ENCODE assay signal across 8 cellular contexts in the genomic region with DNA sequence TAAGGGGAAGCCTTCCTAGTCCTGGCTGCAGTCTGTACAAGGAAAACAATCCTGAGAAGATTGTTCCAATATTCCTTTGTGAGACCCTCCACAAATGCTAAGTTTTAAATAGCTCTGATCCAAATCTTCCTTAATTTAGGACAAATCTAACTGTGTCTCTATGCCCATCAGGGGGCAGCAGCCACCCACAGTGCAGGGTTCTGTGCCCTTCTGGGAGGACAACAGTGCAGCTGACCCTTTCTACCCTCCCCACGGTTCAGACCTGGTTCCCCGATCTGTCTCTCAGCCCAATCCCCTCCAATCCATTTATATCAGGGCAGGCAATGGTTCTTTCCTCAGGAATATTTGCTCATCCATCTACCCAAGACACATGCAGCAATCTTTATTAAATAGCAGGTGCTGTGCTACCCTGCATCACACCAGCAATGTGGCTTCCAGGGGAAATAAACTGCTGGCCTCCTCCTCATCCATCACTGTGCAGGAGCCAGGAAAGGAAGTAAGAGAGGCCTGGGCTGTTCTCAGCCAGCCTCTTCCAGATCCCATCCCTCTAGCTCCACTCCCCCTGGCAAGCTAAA. TPM values are rescaled to one million over a fixed set of nuclear protein-coding genes. Genes with fewer than 3 reads are reported as not detected.
DNase-seq lines count a peak whose midpoint lies in the region; ATAC-seq, FAIRE-seq and TF ChIP-seq lines count a peak whose summit lies in the region.

No MANE protein-coding gene starts in this region.

- ATAC-seq in A549 (peak; percentile 66 to 77; a peak in 5 of 6 replicates), gastroesophageal sphincter (no peak), GM19397 (IDR thresholded peaks at IDR 0.05; ENCODE audit: unreplicated experiment) (no peak)
- no peak for ATAC-seq in stimulated activated memory B cell treated with anti-CD40 and anti-IgM and Interleukin-4, amounts not matched to agents 10 μg/mL and 1 μg/mL and 100 μg/mL, for 72 hours

- no peak overlapping the region for H3K27ac Mint-ChIP-seq in activated T-cell treated with anti-CD3 and anti-CD28 coated beads, Interleukin-2, amount 50 U/mL, for 24 hours
- no peak overlapping the region for H3K27ac Mint-ChIP-seq in stimulated activated memory B cell treated with anti-CD40 and anti-IgM and Interleukin-4, amounts not matched to agents 10 μg/mL and 1 μg/mL and 100 μg/mL, for 72 hours

- peaks cover 8% of the 10 kb centered on the region for H3K27me3 Mint-ChIP-seq in activated T-cell treated with anti-CD3 and anti-CD28 coated beads, Interleukin-2, amount 50 U/mL, for 24 hours
- peaks cover 26% of the 10 kb centered on the region for H3K27me3 Mint-ChIP-seq in stimulated activated memory B cell treated with anti-CD40 and anti-IgM and Interleukin-4, amounts not matched to agents 10 μg/mL and 1 μg/mL and 100 μg/mL, for 72 hours

- 0% methylated on average over 2 of the region's 2 CpGs for WGBS in A549 (ENCODE audit: missing lambda C conversion rate)
- WGBS in gastroesophageal sphincter (ENCODE audit: low coverage in 1 of 2), 2 donors: 0 to 4% methylated on average over 2 of the region's 2 CpGs
- WGBS in prostate gland: 3% methylated on average over 2 of the region's 2 CpGs

- no peak overlapping the region for H3K4me3 ChIP-seq in A549
- H3K4me3 ChIP-seq in GM12864 (ENCODE audit: low read depth, low read length): no peak overlapping the region
- H3K4me3 ChIP-seq in gastroesophageal sphincter: no peak overlapping the region
- no peak overlapping the region for H3K4me3 ChIP-seq in prostate gland

- intact Hi-C loops in prostate gland (cut with DNase I): loop anchor here (2.0 kb wide), 1 partner anchor 39 kb away; no protein-coding TSS in a partner anchor

- DNase-seq in A549 (ENCODE audit: low read depth in 1 of 2, low spot score in 1 of 2) (peak; percentile 61 to 63), GM12864 (ENCODE audit: low read depth) (no peak), NCI-H69 (lab: John Stamatoyannopoulos, UW) (peak; percentile 42), prostate gland (ENCODE audit: low spot score) (no peak)
- peak; percentile 65 for DNase-seq in activated T-cell treated with anti-CD3 and anti-CD28 coated beads, Interleukin-2, amount 50 U/mL, for 24 hours

- no peaks in the 10 kb centered on the region for H3K36me3 ChIP-seq in gastroesophageal sphincter
- H3K36me3 ChIP-seq in prostate gland: no peaks in the 10 kb centered on the region

- CTCF ChIA-PET in A549 (lab: Yijun Ruan, JAX): interaction anchor here (0.6 to 13.5 kb wide), 32 partner anchors 9 to 1619 kb away, joined by 3 to 800 read pairs (median 5); partner anchors contain the start of gene PRRT4

- H3K4me1 ChIP-seq in A549 (peaks cover 5% of the 10 kb centered on the region; the same call in 2 of the 3 replicates), gastroesophageal sphincter (peaks cover 0 to 28% (median 13%) of the 10 kb centered on the region in 3 donors), prostate gland (replicated peaks) (peaks cover under 1% of the 10 kb centered on the region)

- FAIRE-seq in A549 (lab: Jason Lieb, UNC): no peak

- TF ChIP-seq CTCF in A549 (IDR thresholded peaks at IDR 0.05) (peak; percentile 87), GM12864 (IDR thresholded peaks at IDR 0.05; ENCODE audit: low read depth, low read length, missing control alignments) (peak; percentile 59), gastroesophageal sphincter (IDR thresholded peaks at IDR 0.05) (peak in 3 of 4 experiments; percentile 47 to 76 (median 58)), prostate gland (IDR thresholded peaks at IDR 0.05) (peak in 3 of 4 experiments; percentile 36 to 52 (median 44))

- no peaks in the 10 kb centered on the region for H3K9me3 Mint-ChIP-seq in activated T-cell treated with anti-CD3 and anti-CD28 coated beads, Interleukin-2, amount 50 U/mL, for 24 hours
- no peaks in the 10 kb centered on the region for H3K9me3 Mint-ChIP-seq in stimulated activated memory B cell treated with anti-CD40 and anti-IgM and Interleukin-4, amounts not matched to agents 10 μg/mL and 1 μg/mL and 100 μg/mL, for 72 hours

- POLR2A ChIA-PET in A549 (lab: Yijun Ruan, JAX): interaction anchor here (0.9 to 1.3 kb wide), 2 partner anchors 41 to 62 kb away, joined by 3 to 13 read pairs; partner anchors contain the start of gene IMPDH1

- H3K4me2 ChIP-seq in A549: no peak overlapping the region

- H3K27ac ChIP-seq in A549 (no peak overlapping the region), gastroesophageal sphincter (no peak overlapping the region), prostate gland (no peak overlapping the region)

- H3K27me3 ChIP-seq in gastroesophageal sphincter: peaks cover 24% of the 10 kb centered on the region
- peaks cover 8% of the 10 kb centered on the region for H3K27me3 ChIP-seq in prostate gland (replicated peaks; ENCODE audit: insufficient read depth)

- peaks cover 10% of the 10 kb centered on the region for H3K36me3 Mint-ChIP-seq in activated T-cell treated with anti-CD3 and anti-CD28 coated beads, Interleukin-2, amount 50 U/mL, for 24 hours (ENCODE audit: low read depth)
- H3K36me3 Mint-ChIP-seq in stimulated activated memory B cell treated with anti-CD40 and anti-IgM and Interleukin-4, amounts not matched to agents 10 μg/mL and 1 μg/mL and 100 μg/mL, for 72 hours: no peaks in the 10 kb centered on the region

- H3K9me3 ChIP-seq in A549 (no peaks in the 10 kb centered on the region), gastroesophageal sphincter (no peaks in the 10 kb centered on the region), prostate gland (no peaks in the 10 kb centered on the region)

- TF ChIP-seq RAD21 in A549 (conservative IDR thresholded peaks at IDR 0.05 in 1 of 2, IDR thresholded peaks at IDR 0.05 in 1 of 2): peak; percentile 87 to 94

- no peak for TF ChIP-seq POLR2A in A549 (IDR thresholded peaks at IDR 0.05; ENCODE audit: low read length)
- no peak for TF ChIP-seq POLR2A in gastroesophageal sphincter (IDR thresholded peaks at IDR 0.05)
- TF ChIP-seq POLR2A in prostate gland (IDR thresholded peaks at IDR 0.05): no peak

- no peak for TF ChIP-seq EP300 in A549 (IDR thresholded peaks at IDR 0.05)
- no peak for TF ChIP-seq EP300 in gastroesophageal sphincter (IDR thresholded peaks at IDR 0.05)

- H3K4me1 Mint-ChIP-seq in activated T-cell treated with anti-CD3 and anti-CD28 coated beads, Interleukin-2, amount 50 U/mL, for 24 hours (ENCODE audit: low read depth): peaks cover 8% of the 10 kb centered on the region
- peaks cover 5% of the 10 kb centered on the region for H3K4me1 Mint-ChIP-seq in stimulated activated memory B cell treated with anti-CD40 and anti-IgM and Interleukin-4, amounts not matched to agents 10 μg/mL and 1 μg/mL and 100 μg/mL, for 72 hours

- H3K4me3 Mint-ChIP-seq in activated T-cell treated with anti-CD3 and anti-CD28 coated beads, Interleukin-2, amount 50 U/mL, for 24 hours: no peak overlapping the region
- no peak overlapping the region for H3K4me3 Mint-ChIP-seq in stimulated activated memory B cell treated with anti-CD40 and anti-IgM and Interleukin-4, amounts not matched to agents 10 μg/mL and 1 μg/mL and 100 μg/mL, for 72 hours

TF ChIP-seq in A549, 52 proteins besides CTCF, POLR2A, EP300 and RAD21:
- TF ChIP-seq SREBF2 (IDR thresholded peaks at IDR 0.05): no peak
- TF ChIP-seq RCOR1 (IDR thresholded peaks at IDR 0.05; ENCODE audit: low read depth, low read length): no peak
- TF ChIP-seq PHF8 (IDR thresholded peaks at IDR 0.05; ENCODE audit: borderline replicate concordance, low read depth): no peak
- no peak for TF ChIP-seq ZSCAN20 (CRISPR knock-in tag; IDR thresholded peaks at IDR 0.05)
- TF ChIP-seq, protein P1, sequence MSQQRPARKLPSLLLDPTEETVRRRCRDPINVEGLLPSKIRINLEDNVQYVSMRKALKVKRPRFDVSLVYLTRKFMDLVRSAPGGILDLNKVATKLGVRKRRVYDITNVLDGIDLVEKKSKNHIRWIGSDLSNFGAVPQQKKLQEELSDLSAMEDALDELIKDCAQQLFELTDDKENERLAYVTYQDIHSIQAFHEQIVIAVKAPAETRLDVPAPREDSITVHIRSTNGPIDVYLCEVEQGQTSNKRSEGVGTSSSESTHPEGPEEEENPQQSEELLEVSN (IDR thresholded peaks at IDR 0.05; ENCODE audit: borderline replicate concordance, low read depth): no peak
- TF ChIP-seq FOSL2 (IDR thresholded peaks at IDR 0.05): no peak
- no peak for TF ChIP-seq FOSL2 (CRISPR knock-in tag; IDR thresholded peaks at IDR 0.05)
- peak; percentile 65 for TF ChIP-seq SMC3 (IDR thresholded peaks at IDR 0.05)

RNA-seq across cellular contexts. Expression of gene RBM28, which starts 4.0 kb away (rescaled TPM):
- polyA plus RNA-seq in A549 (2011; rRNA removed) (51.9 and 77.3 TPM in 2 replicates), A549 (2017; fragmentation: RNase III; extraction: RNeasy Plus Mini Kit Qiagen cat#74134 plus additional on column Dnase treatment) (74.4 to 82.1 TPM (median 79.5 TPM) in 3 replicates)
- 28.9 and 37.8 TPM in 2 replicates for polyA plus RNA-seq in A549 (2012; cell fraction: cytosol; rRNA removed)
- polyA plus RNA-seq in A549 (2012; cell fraction: nucleus; rRNA removed): 42.8 and 62.2 TPM in 2 replicates
- polyA minus RNA-seq in A549 (2011; rRNA and poly(A)+ RNA removed): 14.5 and 16.1 TPM in 2 replicates
- total RNA-seq in gastroesophageal sphincter (10 to 100 TPM; 12.7 to 27.1 (median 19.5) TPM), prostate gland (10 to 100 TPM; 13.8 to 29.7 TPM)

RNA-seq across cellular contexts. Expression of gene PRRT4, which starts 13.8 kb away (rescaled TPM):
- polyA plus RNA-seq in A549 (2011; rRNA removed) (0.17 and 0.18 TPM in 2 replicates), A549 (2017; fragmentation: RNase III; extraction: RNeasy Plus Mini Kit Qiagen cat#74134 plus additional on column Dnase treatment) (0.15 to 0.20 TPM (median 0.16 TPM) in 3 replicates)
- polyA plus RNA-seq in A549 (2012; cell fraction: cytosol; rRNA removed): 0.49 and 0.66 TPM in 2 replicates
- 2.3 and 3.0 TPM in 2 replicates for polyA plus RNA-seq in A549 (2012; cell fraction: nucleus; rRNA removed)
- 0.21 TPM in 1 of 2 replicates, not detected in the other for polyA minus RNA-seq in A549 (2011; rRNA and poly(A)+ RNA removed)
- total RNA-seq in gastroesophageal sphincter (1 to 10 TPM in 1 of 4 donors, under 1 TPM in 3; 0.40 to 1.2 (median 0.82) TPM), prostate gland (1 to 10 TPM in 1 of 2 donors, under 1 TPM in 1; 0.05 to 1.2 TPM)

Comparison
In these comparisons a context has a peak if more than half of its experiments do, and no peak if none do; other contexts are left out.
1. ATAC-seq: peak in A549 (2 of 2); none in gastroesophageal sphincter (single experiment), stimulated activated memory B cell treated with anti-CD40 and anti-IgM and Interleukin-4, amounts not matched to agents 10 μg/mL and 1 μg/mL and 100 μg/mL, for 72 hours (single experiment) and GM19397 (single experiment).
2. DNase-seq: peak in A549 (2 of 2), NCI-H69 (single experiment) and activated T-cell treated with anti-CD3 and anti-CD28 coated beads, Interleukin-2, amount 50 U/mL, for 24 hours (single experiment); none in GM12864 (single experiment) and prostate gland (single experiment).
3. Peak in every context shown above with its lines, with median percentiles within 50 percentile points of each other: CTCF ChIP-seq.